Comparison of ENCODE assay signal across 31 cellular contexts in genomic region chr16:58317608-58318152, GRCh38. TPM values are rescaled to one million over a fixed set of nuclear protein-coding genes. Genes with fewer than 3 reads are reported as not detected.
"Had no signal": no experiment of that assay in that cellular context is flagged by ENCODE, and none has a peak within 500 bp of the region (broad histone marks: within the 10 kb centered on the region; RNA-seq: fewer than 3 reads in every experiment).

No MANE protein-coding gene starts in this region.

- H3K27me3 ChIP-seq: cardiac muscle cell, gastrocnemius medialis, hepatocyte, neutrophil, ovary, thyroid gland had no signal

- H3K36me3 ChIP-seq: cardiac muscle cell, gastrocnemius medialis, neutrophil, ovary, thyroid gland, WERI-Rb-1 had no signal

- H3K4me1 Mint-ChIP-seq: activated CD4-positive, alpha-beta T cell treated with anti-CD3 and anti-CD28 coated beads, Interleukin-2, amount 10 ng/mL, durations not matched to agents 7 days and 5 days; activated CD8-positive, alpha-beta memory T cell treated with anti-CD3 and anti-CD28 coated beads, Interleukin-2, amount 10 ng/mL, durations not matched to agents 7 days and 5 days; activated naive CD4-positive, alpha-beta T cell treated with anti-CD3 and anti-CD28 coated beads, Interleukin-2, amount 10 ng/mL, durations not matched to agents 7 days and 5 days; immature natural killer cell; naive thymus-derived CD4-positive, alpha-beta T cell had no signal

- H3K4me3 Mint-ChIP-seq: activated CD4-positive, alpha-beta T cell treated with anti-CD3 and anti-CD28 coated beads, Interleukin-2, amount 10 ng/mL, durations not matched to agents 7 days and 5 days; activated CD8-positive, alpha-beta memory T cell treated with anti-CD3 and anti-CD28 coated beads, Interleukin-2, amount 10 ng/mL, durations not matched to agents 7 days and 5 days; activated CD8-positive, alpha-beta T cell treated with anti-CD3 and anti-CD28 coated beads for 36 hours; activated naive CD4-positive, alpha-beta T cell treated with anti-CD3 and anti-CD28 coated beads, Interleukin-2, amount 10 ng/mL, durations not matched to agents 7 days and 5 days; immature natural killer cell; naive thymus-derived CD4-positive, alpha-beta T cell; stimulated activated naive CD8-positive, alpha-beta T cell treated with anti-CD3 and anti-CD28 coated beads, Interleukin-15, Interleukin-2, amounts not matched to agents 100 ng/mL and 50 ng/mL, for 24 hours had no signal

- H3K79me2 ChIP-seq: hepatocyte had no signal

- H3K36me3 Mint-ChIP-seq: activated CD8-positive, alpha-beta memory T cell treated with anti-CD3 and anti-CD28 coated beads, Interleukin-2, amount 10 ng/mL, durations not matched to agents 7 days and 5 days; activated naive CD4-positive, alpha-beta T cell treated with anti-CD3 and anti-CD28 coated beads, Interleukin-2, amount 10 ng/mL, durations not matched to agents 7 days and 5 days; immature natural killer cell; naive thymus-derived CD4-positive, alpha-beta T cell had no signal

- H3K4me2 ChIP-seq: hepatocyte had no signal

- ATAC-seq: activated CD8-positive, alpha-beta memory T cell treated with anti-CD3 and anti-CD28 coated beads, Interleukin-2, amount 10 ng/mL, durations not matched to agents 7 days and 5 days; activated CD8-positive, alpha-beta T cell treated with anti-CD3 and anti-CD28 coated beads for 36 hours; esophagus mucosa; gastrocnemius medialis; naive thymus-derived CD4-positive, alpha-beta T cell; psoas muscle had no signal

- H2AFZ ChIP-seq: hepatocyte had no signal

- DNase-seq: activated CD4-positive, alpha-beta T cell treated with anti-CD3 and anti-CD28 coated beads, Interleukin-2, amount 10 ng/mL, durations not matched to agents 7 days and 5 days; activated CD4-positive, CD25-positive, alpha-beta regulatory T cell treated with anti-CD3 and anti-CD28 coated beads, Interleukin-2, amount 50 U/mL, for 72 hours; activated CD8-positive, alpha-beta memory T cell treated with anti-CD3 and anti-CD28 coated beads, Interleukin-2, amount 10 ng/mL, durations not matched to agents 7 days and 5 days; activated CD8-positive, alpha-beta T cell treated with anti-CD3 and anti-CD28 coated beads for 36 hours; activated effector memory CD4-positive, alpha-beta T cell treated with anti-CD3 and anti-CD28 coated beads, Interleukin-2, amount 50 U/mL, for 16 hours; activated naive CD4-positive, alpha-beta T cell treated with anti-CD3 and anti-CD28 coated beads, Interleukin-2, amount 10 ng/mL, durations not matched to agents 7 days and 5 days; activated T-cell treated with anti-CD3 and anti-CD28 coated beads for 4 hours; effector CD8-positive, alpha-beta T cell; gastrocnemius medialis; immature natural killer cell; mesendoderm; naive thymus-derived CD4-positive, alpha-beta T cell; ovary; psoas muscle; right cardiac atrium; stimulated activated CD4-positive, alpha-beta T cell treated with anti-CD3 and anti-CD28 coated beads, Interleukin-1b, Interleukin-23, amount 100 ng/mL, for 48 hours; substantia nigra; T-helper 1 cell; thyroid gland; WERI-Rb-1 had no signal

- H3K4me1 ChIP-seq: gastrocnemius medialis, psoas muscle, thyroid gland had no signal

- H3K27ac Mint-ChIP-seq: activated CD4-positive, alpha-beta T cell treated with anti-CD3 and anti-CD28 coated beads, Interleukin-2, amount 10 ng/mL, durations not matched to agents 7 days and 5 days; activated CD8-positive, alpha-beta memory T cell treated with anti-CD3 and anti-CD28 coated beads, Interleukin-2, amount 10 ng/mL, durations not matched to agents 7 days and 5 days; activated CD8-positive, alpha-beta T cell treated with anti-CD3 and anti-CD28 coated beads for 36 hours; activated naive CD4-positive, alpha-beta T cell treated with anti-CD3 and anti-CD28 coated beads, Interleukin-2, amount 10 ng/mL, durations not matched to agents 7 days and 5 days; immature natural killer cell; naive thymus-derived CD4-positive, alpha-beta T cell; stimulated activated naive CD8-positive, alpha-beta T cell treated with anti-CD3 and anti-CD28 coated beads, Interleukin-15, Interleukin-2, amounts not matched to agents 100 ng/mL and 50 ng/mL, for 24 hours had no signal

- FAIRE-seq: TTC549 had no signal

- H3K9me3 Mint-ChIP-seq: activated CD4-positive, alpha-beta T cell treated with anti-CD3 and anti-CD28 coated beads, Interleukin-2, amount 10 ng/mL, durations not matched to agents 7 days and 5 days; activated CD8-positive, alpha-beta T cell treated with anti-CD3 and anti-CD28 coated beads for 36 hours; activated naive CD4-positive, alpha-beta T cell treated with anti-CD3 and anti-CD28 coated beads, Interleukin-2, amount 10 ng/mL, durations not matched to agents 7 days and 5 days; stimulated activated naive CD8-positive, alpha-beta T cell treated with anti-CD3 and anti-CD28 coated beads, Interleukin-15, Interleukin-2, amounts not matched to agents 100 ng/mL and 50 ng/mL, for 24 hours had no signal

- H3K9me3 ChIP-seq: gastrocnemius medialis, neutrophil, ovary, psoas muscle, thyroid gland had no signal

- H3K4me3 ChIP-seq: cardiac muscle cell, gastrocnemius medialis, hepatocyte, ovary, psoas muscle, skin epidermis, thyroid gland had no signal

- H3K27ac ChIP-seq: cardiac muscle cell, hepatocyte, neutrophil, ovary, psoas muscle, thyroid gland, WERI-Rb-1 had no signal

RNA-seq across cellular contexts. Expression of gene PRSS54, which starts 22.9 kb away (rescaled TPM):
- total RNA-seq: activated CD4-positive, alpha-beta T cell treated with anti-CD3 and anti-CD28 coated beads, Interleukin-2, amount 10 ng/mL, durations not matched to agents 7 days and 5 days; activated CD8-positive, alpha-beta memory T cell treated with anti-CD3 and anti-CD28 coated beads, Interleukin-2, amount 10 ng/mL, durations not matched to agents 7 days and 5 days; activated CD8-positive, alpha-beta T cell treated with anti-CD3 and anti-CD28 coated beads for 36 hours; cardiac muscle cell; chondrocyte; esophagus mucosa; gastrocnemius medialis; hepatocyte; kidney epithelial cell; liver; naive thymus-derived CD4-positive, alpha-beta T cell; ovary; psoas muscle; right cardiac atrium; thyroid gland; ureter had no signal
- polyA plus RNA-seq: cardiac muscle cell; hepatocyte; immature natural killer cell; liver; naive thymus-derived CD4-positive, alpha-beta T cell; ovary; right cardiac atrium had no signal
